ENCODE assay signal across 8 cellular contexts in the genomic region with DNA sequence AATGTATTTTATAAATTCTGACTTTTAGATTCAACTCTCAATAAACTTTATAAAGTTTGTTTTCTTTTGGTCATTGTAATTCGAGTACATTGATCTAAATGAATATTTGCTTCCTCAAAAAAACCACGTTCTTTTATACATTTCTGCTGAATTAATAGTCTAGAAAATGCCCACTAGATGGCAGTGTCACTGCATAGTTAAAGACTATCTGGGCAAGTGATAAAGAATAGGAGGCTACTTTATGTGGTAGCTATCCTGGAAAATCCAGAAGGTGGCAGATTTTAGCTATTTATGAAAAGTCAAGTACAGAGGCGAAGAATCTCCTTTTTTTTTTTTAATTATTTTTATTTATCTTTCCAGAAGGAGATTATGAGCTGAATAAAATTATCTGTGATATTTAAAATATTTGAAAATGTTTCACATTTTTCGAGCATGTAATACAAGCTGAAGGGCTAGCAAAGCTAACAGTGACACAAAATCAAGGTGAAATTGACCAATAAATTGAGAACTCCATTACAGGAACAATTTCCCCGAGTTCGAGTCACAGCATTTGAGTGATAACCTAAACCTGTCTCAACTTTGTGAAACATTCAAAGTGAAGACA.
DNase-seq lines count a peak whose midpoint lies in the region; ATAC-seq and TF ChIP-seq lines count a peak whose summit lies in the region.

No MANE protein-coding gene starts in this region.

- no peaks in the 10 kb centered on the region for H4K20me1 ChIP-seq in fibroblast of lung (ENCODE audit: control insufficient read depth, extremely low read depth, insufficient read depth, low read length)

- H4K8ac ChIP-seq in neuronal stem cell (ENCODE audit: low read depth, low read length): no peak overlapping the region

- H3K9ac ChIP-seq in fibroblast of lung (ENCODE audit: insufficient read depth, low read length) (no peak overlapping the region), neuronal stem cell (ENCODE audit: low read depth, low read length, poor library complexity) (no peak overlapping the region)

- H3K27me3 ChIP-seq in fibroblast of lung (ENCODE audit: control insufficient read depth, insufficient read depth, low read length) (no peaks in the 10 kb centered on the region), neuronal stem cell (ENCODE audit: control insufficient read depth in 3 of 3, insufficient read depth in 3 of 3, low read depth in 1 of 3, low read length in 3 of 3) (no peaks in the 10 kb centered on the region)

- H2AK5ac ChIP-seq in neuronal stem cell (ENCODE audit: low read depth, low read length): no peak overlapping the region

- H3K36me3 ChIP-seq in fibroblast of lung (ENCODE audit: control insufficient read depth, insufficient read depth, low read length) (no peaks in the 10 kb centered on the region), neuronal stem cell (replicated peaks in 1 of 2; ENCODE audit: control insufficient read depth in 2 of 2, insufficient read depth in 2 of 2, low read length in 2 of 2) (no peaks in the 10 kb centered on the region)

- H3K4me1 ChIP-seq in fibroblast of lung (ENCODE audit: control insufficient read depth, extremely low read depth, insufficient read depth, low read length) (no peaks in the 10 kb centered on the region), neuronal stem cell (ENCODE audit: control insufficient read depth in 2 of 2, insufficient read depth in 1 of 2, low read depth in 1 of 2, low read length in 2 of 2) (peaks cover 0 to 6% of the 10 kb centered on the region in 2 donors)

- no peaks in the 10 kb centered on the region for H3K79me2 ChIP-seq in fibroblast of lung (ENCODE audit: control insufficient read depth, insufficient read depth, low read length)

- peak; percentile 17 for DNase-seq in NCI-H1436 treated with DMSO at 0.1 percent for 48 hours (lab: John Stamatoyannopoulos, UW)
- peak; percentile 61 to 78 for DNase-seq in fibroblast of lung (ENCODE audit: low read depth in 2 of 2)
- peak; percentile 80 for DNase-seq in neuronal stem cell (ENCODE audit: low spot score)
- no peak for DNase-seq in activated effector memory CD4-positive, alpha-beta T cell treated with Interleukin-2 at 50 U/mL for 16 hours

- TF ChIP-seq CTCF in C4-2B (conservative IDR thresholded peaks at IDR 0.05): peak; percentile 86
- TF ChIP-seq CTCF in fibroblast of lung (conservative IDR thresholded peaks at IDR 0.05 in 1 of 2, IDR thresholded peaks at IDR 0.05 in 1 of 2; ENCODE audit: low read depth in 1 of 2, low read length in 2 of 2): peak; percentile 53 to 67

- no peak overlapping the region for H3K4me3 ChIP-seq in fibroblast of lung (replicated peaks in 1 of 4; ENCODE audit: control extremely low read depth in 1 of 4, insufficient read depth in 1 of 4, low read depth in 3 of 4, low read length in 4 of 4)
- no peak overlapping the region for H3K4me3 ChIP-seq in neuronal stem cell (ENCODE audit: low read length in 2 of 2)

- no peak overlapping the region for H3K23ac ChIP-seq in neuronal stem cell (ENCODE audit: low read depth, low read length, poor library complexity)

- no peak overlapping the region for H4K91ac ChIP-seq in neuronal stem cell (ENCODE audit: low read depth, low read length, poor library complexity)

- no peak overlapping the region for H3K27ac ChIP-seq in C4-2B
- no peak overlapping the region for H3K27ac ChIP-seq in fibroblast of lung (ENCODE audit: insufficient read depth, low read length)
- no peak overlapping the region for H3K27ac ChIP-seq in neuronal stem cell (replicated peaks; ENCODE audit: low read length)

- H2BK12ac ChIP-seq in neuronal stem cell (ENCODE audit: low read length): no peak overlapping the region

- ATAC-seq in GM18511 (IDR thresholded peaks at IDR 0.05; ENCODE audit: unreplicated experiment) (peak; percentile 90), HG02943 (IDR thresholded peaks at IDR 0.05; ENCODE audit: low read depth, unreplicated experiment) (peak; percentile 83), SK-N-SH treated with all-trans-retinoic acid at 6 μM for 48 hours (peak; percentile 95)

- H3K9me3 ChIP-seq in fibroblast of lung (ENCODE audit: control insufficient read depth, insufficient read depth, low read depth, low read length): no peaks in the 10 kb centered on the region
- H3K9me3 ChIP-seq in neuronal stem cell (replicated peaks in 1 of 2; ENCODE audit: control insufficient read depth in 2 of 2, insufficient read depth in 1 of 2, low read depth in 1 of 2, low read length in 2 of 2): peaks cover 0 to 3% of the 10 kb centered on the region in 2 donors

- H3K4me2 ChIP-seq in fibroblast of lung (ENCODE audit: extremely low read depth, insufficient read depth, low read length) (no peak overlapping the region), neuronal stem cell (ENCODE audit: insufficient read depth, low read length, poor library complexity, severe bottlenecking) (no peak overlapping the region)

- no CpG with 5 or more reads among the region's 6 CpGs for WGBS in neuronal stem cell (ENCODE audit: extremely low coverage in 2 of 2, insufficient read length in 2 of 2, insufficient replicate concordance in 1 of 2), 2 donors

- H2BK15ac ChIP-seq in neuronal stem cell (ENCODE audit: low read length): no peak overlapping the region

- no peak overlapping the region for H3K18ac ChIP-seq in neuronal stem cell (ENCODE audit: low read length)

- no peaks in the 10 kb centered on the region for H3K79me1 ChIP-seq in neuronal stem cell (ENCODE audit: low read depth, low read length)

- H2AFZ ChIP-seq in fibroblast of lung (ENCODE audit: low read length) (no peak overlapping the region), neuronal stem cell (ENCODE audit: low read length) (peak overlapping the region; percentile 72)

- no peak overlapping the region for H2BK5ac ChIP-seq in neuronal stem cell (ENCODE audit: low read length)

- no peak overlapping the region for H3K14ac ChIP-seq in neuronal stem cell (ENCODE audit: low read length)

- no peak overlapping the region for H3K4ac ChIP-seq in neuronal stem cell (ENCODE audit: low read length)

- no peak overlapping the region for H2BK120ac ChIP-seq in neuronal stem cell (ENCODE audit: low read depth, low read length)

TF ChIP-seq in SK-N-SH treated with all-trans-retinoic acid at 6 μM for 48 hours, 23 proteins besides CTCF, POLR2A, EP300 and RAD21:
- TF ChIP-seq RARB (CRISPR knock-in tag; IDR thresholded peaks at IDR 0.05): no peak
- TF ChIP-seq CSDC2 (CRISPR knock-in tag; IDR thresholded peaks at IDR 0.05): no peak
- TF ChIP-seq, protein P1, sequence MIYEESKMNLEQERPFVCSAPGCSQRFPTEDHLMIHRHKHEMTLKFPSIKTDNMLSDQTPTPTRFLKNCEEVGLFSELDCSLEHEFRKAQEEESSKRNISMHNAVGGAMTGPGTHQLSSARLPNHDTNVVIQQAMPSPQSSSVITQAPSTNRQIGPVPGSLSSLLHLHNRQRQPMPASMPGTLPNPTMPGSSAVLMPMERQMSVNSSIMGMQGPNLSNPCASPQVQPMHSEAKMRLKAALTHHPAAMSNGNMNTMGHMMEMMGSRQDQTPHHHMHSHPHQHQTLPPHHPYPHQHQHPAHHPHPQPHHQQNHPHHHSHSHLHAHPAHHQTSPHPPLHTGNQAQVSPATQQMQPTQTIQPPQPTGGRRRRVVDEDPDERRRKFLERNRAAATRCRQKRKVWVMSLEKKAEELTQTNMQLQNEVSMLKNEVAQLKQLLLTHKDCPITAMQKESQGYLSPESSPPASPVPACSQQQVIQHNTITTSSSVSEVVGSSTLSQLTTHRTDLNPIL (CRISPR knock-in tag; IDR thresholded peaks at IDR 0.05; ENCODE audit: low read depth): no peak
- TF ChIP-seq SNAI2 (CRISPR knock-in tag; IDR thresholded peaks at IDR 0.05): no peak
- no peak for TF ChIP-seq CSRNP3 (CRISPR knock-in tag; IDR thresholded peaks at IDR 0.05)
- TF ChIP-seq GLIS3 (CRISPR knock-in tag; IDR thresholded peaks at IDR 0.05): no peak
- TF ChIP-seq TCF4 (CRISPR knock-in tag; IDR thresholded peaks at IDR 0.05; ENCODE audit: borderline replicate concordance): no peak
- TF ChIP-seq ZNF565 (CRISPR knock-in tag; conservative IDR thresholded peaks at IDR 0.05; ENCODE audit: low read depth): no peak
- no peak for TF ChIP-seq ISL1 (CRISPR knock-in tag; IDR thresholded peaks at IDR 0.05)
TF ChIP-seq in SK-N-SH treated with all-trans-retinoic acid at 6 μM for 48 hours: peak in this region for 0.
